1 cellular context compared by ENCODE assay signal in genomic region chr16:88452485-88453216, GRCh38.
TF ChIP-seq lines count a peak whose summit lies in the region.

No MANE protein-coding gene starts in this region.

TF ChIP-seq in WTC11, 78 proteins besides CTCF, POLR2A, EP300 and RAD21 (continued from another document):
- TF ChIP-seq E2F4 (CRISPR knock-in tag; IDR thresholded peaks at IDR 0.05; ENCODE audit: borderline replicate concordance, low read depth) = peak; percentile 69; the same call in 1 of the 2 replicates
- TF ChIP-seq ERG (CRISPR knock-in tag; IDR thresholded peaks at IDR 0.05) = no peak
- peak; percentile 54; the same call in 1 of the 2 replicates for TF ChIP-seq ZNF263 (CRISPR knock-in tag; IDR thresholded peaks at IDR 0.05; ENCODE audit: low read depth)
- peak; percentile 96; the same call in 1 of the 2 replicates for TF ChIP-seq MYBL2 (CRISPR knock-in tag; IDR thresholded peaks at IDR 0.05)
- TF ChIP-seq ARID4B (CRISPR knock-in tag; IDR thresholded peaks at IDR 0.05; ENCODE audit: borderline replicate concordance) = peak; percentile 95; the same call in 1 of the 2 replicates
- no peak for TF ChIP-seq ZNF396 (CRISPR knock-in tag; IDR thresholded peaks at IDR 0.05; ENCODE audit: borderline replicate concordance)
- TF ChIP-seq ZNF317 (CRISPR knock-in tag; IDR thresholded peaks at IDR 0.05; ENCODE audit: borderline replicate concordance, low read depth) = peak; percentile 78
- peak; percentile 87 for TF ChIP-seq IRF2 (CRISPR knock-in tag; IDR thresholded peaks at IDR 0.05; ENCODE audit: borderline replicate concordance, low read depth)
- peak; percentile 75; the same call in 1 of the 2 replicates for TF ChIP-seq ELF4 (CRISPR knock-in tag; IDR thresholded peaks at IDR 0.05; ENCODE audit: low read depth)
- no peak for TF ChIP-seq HMGA2 (CRISPR knock-in tag; IDR thresholded peaks at IDR 0.05)
- no peak for TF ChIP-seq ZMAT4 (CRISPR knock-in tag; IDR thresholded peaks at IDR 0.05)
- TF ChIP-seq FOXK1 (CRISPR knock-in tag; IDR thresholded peaks at IDR 0.05) = peak; percentile 93
- peak; percentile 97 for TF ChIP-seq FOXP4 (CRISPR knock-in tag; IDR thresholded peaks at IDR 0.05)
- peak; percentile 78; the same call in 1 of the 2 replicates for TF ChIP-seq GABPB1 (CRISPR knock-in tag; IDR thresholded peaks at IDR 0.05)
- TF ChIP-seq USF1 (CRISPR knock-in tag; IDR thresholded peaks at IDR 0.05) = peak; percentile 83
- TF ChIP-seq CREM (CRISPR knock-in tag; IDR thresholded peaks at IDR 0.05) = peak; percentile 86; the same call in 1 of the 2 replicates
- peak; percentile 96 for TF ChIP-seq NFE2L1 (CRISPR knock-in tag; IDR thresholded peaks at IDR 0.05)
- peak; percentile 46 for TF ChIP-seq NFYB (CRISPR knock-in tag; conservative IDR thresholded peaks at IDR 0.05; ENCODE audit: low read depth)
- TF ChIP-seq ESRRA (CRISPR knock-in tag; IDR thresholded peaks at IDR 0.05; ENCODE audit: borderline replicate concordance) = peak; percentile 88
- TF ChIP-seq USF2 (CRISPR knock-in tag; IDR thresholded peaks at IDR 0.05) = peak; percentile 72
- peak; percentile 83; the same call in 1 of the 2 replicates for TF ChIP-seq TP53 (CRISPR knock-in tag; IDR thresholded peaks at IDR 0.05)
- no peak for TF ChIP-seq ZSCAN18 (CRISPR knock-in tag; IDR thresholded peaks at IDR 0.05)
- TF ChIP-seq JUN (CRISPR knock-in tag; IDR thresholded peaks at IDR 0.05) = 0 out of 2 replicates have a peak, but pooled peaks have one; percentile 60
- no peak for TF ChIP-seq KAT7 (CRISPR knock-in tag; IDR thresholded peaks at IDR 0.05; ENCODE audit: borderline replicate concordance)
- peak; percentile 95 for TF ChIP-seq E2F5 (CRISPR knock-in tag; IDR thresholded peaks at IDR 0.05)
- peak; percentile 100 for TF ChIP-seq MAX (CRISPR knock-in tag; IDR thresholded peaks at IDR 0.05)
- 0 out of 2 replicates have a peak, but pooled peaks have one; percentile 49 for TF ChIP-seq MLX (CRISPR knock-in tag; IDR thresholded peaks at IDR 0.05)
- TF ChIP-seq ZNF281 (CRISPR knock-in tag; IDR thresholded peaks at IDR 0.05) = peak; percentile 97
- TF ChIP-seq E2F1 (CRISPR knock-in tag; IDR thresholded peaks at IDR 0.05) = peak; percentile 88
- no peak for TF ChIP-seq OVOL2 (CRISPR knock-in tag; IDR thresholded peaks at IDR 0.05; ENCODE audit: borderline replicate concordance)
- peak; percentile 82; the same call in 1 of the 2 replicates for TF ChIP-seq TCF7 (CRISPR knock-in tag; IDR thresholded peaks at IDR 0.05; ENCODE audit: low read depth)
- TF ChIP-seq ZNF671 (CRISPR knock-in tag; IDR thresholded peaks at IDR 0.05) = no peak
